Comparison of ENCODE assay signal across 8 cellular contexts in genomic region chr16:29899516-29900101, GRCh38. TPM values are rescaled to one million over a fixed set of nuclear protein-coding genes. Genes with fewer than 3 reads are reported as not detected.
DNase-seq lines count a peak whose midpoint lies in the region; ATAC-seq and TF ChIP-seq lines count a peak whose summit lies in the region.

Gene SEZ6L2, minus strand, starts transcription at chr16:29899550. Its CDS starts 531 bp downstream, at chr16:29899019.

- peaks cover 0 to 3% (median 0%) of the 10 kb centered on the region in 3 donors for H3K36me3 Mint-ChIP-seq in CD8-positive, alpha-beta memory T cell
- peaks cover 2% of the 10 kb centered on the region for H3K36me3 Mint-ChIP-seq in activated naive CD8-positive, alpha-beta T cell

- H3K4me3 ChIP-seq in CD8-positive, alpha-beta memory T cell (ENCODE audit: low read length) = peak within 1 kb of the TSS; percentile 47
- H3K4me3 ChIP-seq in heart left ventricle (peak within 1 kb of the TSS; percentile 38 to 77 (median 60)), osteoblast (ENCODE audit: insufficient read depth, low read length) (peak within 1 kb of the TSS; percentile 88), vagina (peak within 1 kb of the TSS; percentile 53 to 64)

- peak in 1 of 12 donors; percentile 17 for TF ChIP-seq CTCF in heart left ventricle (IDR thresholded peaks at IDR 0.05)
- peak; percentile 23 for TF ChIP-seq CTCF in osteoblast (IDR thresholded peaks at IDR 0.05; ENCODE audit: extremely low read depth, low read depth, low read length)
- no peak for TF ChIP-seq CTCF in vagina (IDR thresholded peaks at IDR 0.05)

- DNase-seq in CD8-positive, alpha-beta memory T cell = peak in 1 of 5 donors; percentile 80
- peak; percentile 83 for DNase-seq in HK-2 (ENCODE audit: unreplicated experiment)
- peak; percentile 92 for DNase-seq in NCI-H82 treated with DMSO at 0.1 percent for 48 hours (lab: John Stamatoyannopoulos, UW; ENCODE audit: unreplicated experiment)
- peak in 3 of 5 donors; percentile 54 to 73 (median 60) for DNase-seq in heart left ventricle
- DNase-seq in osteoblast (ENCODE audit: insufficient read length, low spot score, missing footprints) = peak; percentile 95
- DNase-seq in vagina (ENCODE audit: extremely low spot score in 2 of 2) = no peak
- no peak for DNase-seq in AML-193 (lab: John Stamatoyannopoulos, UW)

- H3K4me2 ChIP-seq in osteoblast (ENCODE audit: insufficient read depth, low read length) = peak within 1 kb of the TSS; percentile 92

- POLR2A ChIA-PET in CD8-positive, alpha-beta memory T cell (lab: Charles Lee) = interaction anchor here (0.6 to 1.0 kb wide), 3 partner anchors 78 to 233 kb away, joined by 3 read pairs; no protein-coding TSS in a partner anchor

- peak within 1 kb of the TSS; percentile 34 to 78 (median 62) for H3K4me3 Mint-ChIP-seq in CD8-positive, alpha-beta memory T cell
- H3K4me3 Mint-ChIP-seq in activated naive CD8-positive, alpha-beta T cell = peak within 1 kb of the TSS; percentile 84

- TF ChIP-seq POLR2A in heart left ventricle (IDR thresholded peaks at IDR 0.05) (no peak), vagina (IDR thresholded peaks at IDR 0.05) (no peak)

- WGBS in heart left ventricle, 4 donors = 1 to 3% (median 1%) methylated on average over 16 to 29 of the region's 29 CpGs

- H3K9me3 ChIP-seq in CD8-positive, alpha-beta memory T cell (ENCODE audit: low read length) = no peaks in the 10 kb centered on the region
- H3K9me3 ChIP-seq in heart left ventricle (no peaks in the 10 kb centered on the region), osteoblast (ENCODE audit: low read depth, low read length) (no peaks in the 10 kb centered on the region), vagina (no peaks in the 10 kb centered on the region)

- no peaks in the 10 kb centered on the region for H3K9me3 Mint-ChIP-seq in CD8-positive, alpha-beta memory T cell
- no peaks in the 10 kb centered on the region for H3K9me3 Mint-ChIP-seq in activated naive CD8-positive, alpha-beta T cell (ENCODE audit: low read depth)

- H3K27ac ChIP-seq in CD8-positive, alpha-beta memory T cell (ENCODE audit: low read depth, low read length) = no peak within 1 kb of the TSS
- H3K27ac ChIP-seq in heart left ventricle (peak within 1 kb of the TSS in 3 of 12 donors; percentile 16 to 37 (median 30)), osteoblast (ENCODE audit: low read depth, low read length) (peak within 1 kb of the TSS; percentile 79), vagina (no peak within 1 kb of the TSS)

- peaks cover 7% of the 10 kb centered on the region for H3K4me1 ChIP-seq in CD8-positive, alpha-beta memory T cell (ENCODE audit: insufficient read depth, low read length)
- peaks cover 0 to 23% (median 7%) of the 10 kb centered on the region in 12 donors for H3K4me1 ChIP-seq in heart left ventricle
- peaks cover 20% of the 10 kb centered on the region for H3K4me1 ChIP-seq in osteoblast (ENCODE audit: insufficient read depth, low read length)
- peaks cover 22% of the 10 kb centered on the region for H3K4me1 ChIP-seq in vagina

- intact Hi-C loops in heart left ventricle (cut with DNase I) (loop anchor here in 1 of 10 donors (1.0 kb wide), 1 partner anchor 27 kb away; the partner anchor contains the start of gene KCTD13), vagina (cut with DNase I) (no loop called here)

- ATAC-seq in heart left ventricle = peak in 3 of 4 donors; percentile 34 to 66 (median 45)

- H3K27ac Mint-ChIP-seq in CD8-positive, alpha-beta memory T cell = no peak within 1 kb of the TSS
- H3K27ac Mint-ChIP-seq in activated naive CD8-positive, alpha-beta T cell = no peak within 1 kb of the TSS

- CTCF ChIA-PET in CD8-positive, alpha-beta memory T cell (lab: Charles Lee) = interaction anchor here (1.3 to 1.4 kb wide), 2 partner anchors 26 to 199 kb away, joined by 3 read pairs; partner anchors contain the start of gene KCTD13

- no peaks in the 10 kb centered on the region for H3K36me3 ChIP-seq in CD8-positive, alpha-beta memory T cell (ENCODE audit: insufficient read depth, low read length)
- H3K36me3 ChIP-seq in heart left ventricle (no peaks in the 10 kb centered on the region), osteoblast (ENCODE audit: insufficient read depth, low read length) (peaks cover 4% of the 10 kb centered on the region), vagina (no peaks in the 10 kb centered on the region)

- H3K79me2 ChIP-seq in osteoblast (ENCODE audit: insufficient read depth, low read length) = peaks cover 23% of the 10 kb centered on the region

- H3K27me3 ChIP-seq in CD8-positive, alpha-beta memory T cell (ENCODE audit: insufficient read depth, low read length, poor library complexity, severe bottlenecking) = peaks cover 26% of the 10 kb centered on the region
- H3K27me3 ChIP-seq in heart left ventricle (peaks cover 6 to 30% (median 19%) of the 10 kb centered on the region in 9 donors), osteoblast (ENCODE audit: insufficient read depth, low read length) (peaks cover 8% of the 10 kb centered on the region), vagina (peaks cover 3% of the 10 kb centered on the region)

- peaks cover 16 to 32% of the 10 kb centered on the region in 2 donors for H3K27me3 Mint-ChIP-seq in CD8-positive, alpha-beta memory T cell
- H3K27me3 Mint-ChIP-seq in activated naive CD8-positive, alpha-beta T cell = peaks cover 16% of the 10 kb centered on the region

- H4K20me1 ChIP-seq in osteoblast (ENCODE audit: insufficient read depth, low read length) = peaks cover 15% of the 10 kb centered on the region

- H2AFZ ChIP-seq in osteoblast (ENCODE audit: low read length) = peak within 1 kb of the TSS; percentile 88

- peaks cover 0 to 9% (median 5%) of the 10 kb centered on the region in 3 donors for H3K4me1 Mint-ChIP-seq in CD8-positive, alpha-beta memory T cell
- H3K4me1 Mint-ChIP-seq in activated naive CD8-positive, alpha-beta T cell (ENCODE audit: low read depth) = peaks cover 9% of the 10 kb centered on the region

RNA-seq across cellular contexts. Expression of gene SEZ6L2, which starts in this region (rescaled TPM):
- total RNA-seq in CD8-positive, alpha-beta memory T cell = under 1 TPM; 0.07 to 0.15 TPM
- polyA plus RNA-seq in CD8-positive, alpha-beta memory T cell = not detected
- total RNA-seq in heart left ventricle (1 to 10 TPM in 5 of 9 donors, under 1 TPM in 3, not detected in 1; 0.16 to 8.9 (median 1.4) TPM), osteoblast (1.5 and 2.9 TPM in 2 replicates), vagina (15.7 TPM)
- polyA plus RNA-seq in heart left ventricle = under 1 TPM; 0.15 to 0.51 TPM

Comparison
In these comparisons a context has a peak if more than half of its experiments do, and no peak if none do; other contexts are left out.
1. DNase-seq: peak in HK-2 (single experiment), NCI-H82 treated with DMSO at 0.1 percent for 48 hours (single experiment), heart left ventricle (3 of 5) and osteoblast (single experiment); none in vagina (0 of 2) and AML-193 (0 of 2).
2. Peak in every context shown above with its lines, with median percentiles within 50 percentile points of each other: H3K4me3 ChIP-seq.